ENCODE assay signal across 11 cellular contexts in the genomic region with DNA sequence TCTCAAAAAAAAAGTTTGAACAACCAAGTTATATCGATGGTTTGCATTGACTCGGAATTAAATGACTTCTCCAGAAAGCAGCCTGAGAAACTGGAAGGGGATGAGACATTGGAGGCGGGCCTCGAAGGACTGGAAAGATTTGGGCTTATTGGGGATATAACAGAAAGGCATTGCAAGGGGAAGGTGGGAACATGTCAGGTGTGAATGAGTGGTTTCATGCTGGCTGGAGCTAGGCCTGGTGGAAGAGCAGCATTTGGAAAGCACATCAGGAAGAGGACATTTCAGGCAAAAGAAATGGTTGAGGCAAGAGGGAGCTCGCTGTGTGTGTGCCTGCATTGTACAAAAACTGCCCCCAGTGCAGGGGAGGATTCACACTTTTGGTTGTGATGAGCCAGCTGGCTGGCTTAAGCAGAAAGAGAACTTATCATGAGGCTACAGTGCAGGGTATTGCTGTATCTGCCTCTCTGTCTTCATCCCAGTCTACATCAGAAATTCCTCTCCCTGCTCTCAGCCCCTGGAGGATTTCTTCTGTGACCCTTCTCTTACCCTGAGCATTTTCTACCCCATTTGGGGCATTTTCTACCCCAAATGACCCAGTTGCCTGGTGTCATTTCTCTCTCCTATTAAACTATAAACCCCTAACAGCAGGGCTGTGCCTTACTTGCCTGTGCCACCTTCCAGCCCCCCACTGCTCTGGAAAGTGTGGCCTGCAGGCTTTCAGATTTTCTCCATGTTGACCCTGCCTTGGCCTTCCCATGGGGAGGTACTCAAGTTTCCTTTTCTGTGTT.
DNase-seq lines count a peak whose midpoint lies in the region; ATAC-seq, FAIRE-seq and TF ChIP-seq lines count a peak whose summit lies in the region.
"Had no signal": no experiment of that assay in that cellular context is flagged by ENCODE, and none has a peak within 500 bp of the region (broad histone marks: within the 10 kb centered on the region; RNA-seq: fewer than 3 reads in every experiment).

No MANE protein-coding gene starts in this region.

- H3K4me3 Mint-ChIP-seq in CD4-positive, alpha-beta T cell: no peak overlapping the region

- peak overlapping the region; percentile 73 for H3K27ac ChIP-seq in cardiac muscle cell
- peak overlapping the region; percentile 27 to 56 for H3K27ac ChIP-seq in kidney (ENCODE audit: low read depth in 2 of 2, low read length in 2 of 2)
- H3K27ac ChIP-seq in CD4-positive, alpha-beta T cell (ENCODE audit: low read depth, low read length): no peak overlapping the region

- H3K27me3 ChIP-seq in cardiac muscle cell: no peaks in the 10 kb centered on the region
- no peaks in the 10 kb centered on the region for H3K27me3 ChIP-seq in CD4-positive, alpha-beta T cell (ENCODE audit: control insufficient read depth, insufficient read depth, low read length)

- no peaks in the 10 kb centered on the region for H3K9me3 Mint-ChIP-seq in CD4-positive, alpha-beta T cell

- ATAC-seq in Right ventricle myocardium inferior (no peak), HG03025 (IDR thresholded peaks at IDR 0.05; ENCODE audit: low FRiP score, unreplicated experiment) (no peak)
- ATAC-seq in CD4-positive, alpha-beta T cell (ENCODE audit: poor library complexity): no peak

- H3K36me3 ChIP-seq in cardiac muscle cell (no peaks in the 10 kb centered on the region), kidney (ENCODE audit: control insufficient read depth in 1 of 2, insufficient read depth in 2 of 2, low read length in 2 of 2) (no peaks in the 10 kb centered on the region)

- DNase-seq in cardiac muscle cell (ENCODE audit: low read depth in 1 of 2, low spot score in 1 of 2) (peak in 1 of 2 donors; percentile 40), Right ventricle myocardium inferior (ENCODE audit: missing footprints) (no peak), kidney (no peak), posterior vena cava (ENCODE audit: low spot score) (peak; percentile 70), NCI-H2227 (lab: John Stamatoyannopoulos, UW; ENCODE audit: unreplicated experiment) (no peak), HuH-7 (ENCODE audit: low spot score) (no peak)
- DNase-seq in CD4-positive, alpha-beta T cell: no peak
- DNase-seq: activated CD4-positive, CD25-positive, alpha-beta regulatory T cell; NCI-H2171 treated with DMSO at 0.1 percent for 48 hours; SW 1271 had no signal

- H3K4me3 ChIP-seq in cardiac muscle cell: no peak overlapping the region
- H3K4me3 ChIP-seq in kidney (ENCODE audit: low read length in 2 of 2): no peak overlapping the region

- no peaks in the 10 kb centered on the region for H3K4me1 Mint-ChIP-seq in CD4-positive, alpha-beta T cell (ENCODE audit: low read depth)

- H3K9me3 ChIP-seq in cardiac muscle cell (ENCODE audit: low read depth): no peaks in the 10 kb centered on the region
- no peaks in the 10 kb centered on the region for H3K9me3 ChIP-seq in kidney (ENCODE audit: control insufficient read depth in 1 of 2, low read length in 2 of 2)
- H3K9me3 ChIP-seq in CD4-positive, alpha-beta T cell (ENCODE audit: control insufficient read depth, low read length): no peaks in the 10 kb centered on the region

- no peaks in the 10 kb centered on the region for H3K27me3 Mint-ChIP-seq in CD4-positive, alpha-beta T cell

- no peak overlapping the region for H3K27ac Mint-ChIP-seq in CD4-positive, alpha-beta T cell

- CTCF ChIA-PET in CD4-positive, alpha-beta T cell (lab: Charles Lee): no interaction called here

- no peaks in the 10 kb centered on the region for H3K36me3 Mint-ChIP-seq in CD4-positive, alpha-beta T cell (ENCODE audit: low read depth)

- POLR2A ChIA-PET in CD4-positive, alpha-beta T cell (lab: Charles Lee): no interaction called here

- peaks cover 5% of the 10 kb centered on the region for H3K4me1 ChIP-seq in cardiac muscle cell (ENCODE audit: low read depth)
- peaks cover 10 to 24% of the 10 kb centered on the region in 2 donors for H3K4me1 ChIP-seq in kidney (ENCODE audit: control insufficient read depth in 1 of 2, insufficient read depth in 1 of 2, low read depth in 1 of 2, low read length in 2 of 2)

- TF ChIP-seq CTCF in cardiac muscle cell (IDR thresholded peaks at IDR 0.05; ENCODE audit: low read depth, low read length) (no peak), kidney (IDR thresholded peaks at IDR 0.05; ENCODE audit: borderline replicate concordance, extremely low read depth, insufficient read depth) (no peak)
- TF ChIP-seq CTCF in CD4-positive, alpha-beta T cell (IDR thresholded peaks at IDR 0.05): no peak

- FAIRE-seq in kidney (lab: Jason Lieb, UNC): no peak

- H3K9ac ChIP-seq in kidney (ENCODE audit: low read length in 2 of 2): no peak overlapping the region

- intact Hi-C loops in Right ventricle myocardium inferior (cut with DNase I) (loop anchor here (2.0 kb wide), 1 partner anchor 17 kb away; no protein-coding TSS in a partner anchor), kidney (cut with DNase I) (no loop called here), posterior vena cava (cut with DNase I) (no loop called here)
- intact Hi-C loops in CD4-positive, alpha-beta T cell (cut with DNase I, micrococcal nuclease): no loop called here
